In genomic region chr14:100018482-100018881, GRCh38 we compare ENCODE assay signal across 23 cellular contexts. TPM values are rescaled to one million over a fixed set of nuclear protein-coding genes. Genes with fewer than 3 reads are reported as not detected.
DNase-seq lines count a peak whose midpoint lies in the region; ATAC-seq and TF ChIP-seq lines count a peak whose summit lies in the region.
"Had no signal": no experiment of that assay in that cellular context is flagged by ENCODE, and none has a peak within 500 bp of the region (broad histone marks: within the 10 kb centered on the region; RNA-seq: fewer than 3 reads in every experiment).

No MANE protein-coding gene starts in this region.

- H2AFZ ChIP-seq in mesenchymal stem cell (ENCODE audit: low read depth, low read length) = no peak overlapping the region
- H2AFZ ChIP-seq in H9 (ENCODE audit: low read length) = no peak overlapping the region
- H2AFZ ChIP-seq: parathyroid adenoma had no signal

- H3K4me1 Mint-ChIP-seq in H9 = peaks cover 19 to 21% of the 10 kb centered on the region in 2 experiments
- H3K4me1 Mint-ChIP-seq: activated naive CD8-positive, alpha-beta T cell treated with anti-CD3 and anti-CD28 coated beads, Interleukin-2, amount 50 U/mL, for 24 hours had no signal

- H3K27me3 Mint-ChIP-seq in H9 (ENCODE audit: low read depth) = no peaks in the 10 kb centered on the region
- H3K27me3 Mint-ChIP-seq: activated naive CD8-positive, alpha-beta T cell treated with anti-CD3 and anti-CD28 coated beads, Interleukin-2, amount 50 U/mL, for 24 hours; dendritic cell treated with granulocyte-macrophage colony-stimulating factor and Interleukin-4, amounts not matched to agents 40 ng/mL and 50 ng/mL, for 4 days had no signal

- no peaks in the 10 kb centered on the region for H3K36me3 Mint-ChIP-seq in H9 (ENCODE audit: insufficient read depth in 1 of 3, low read depth in 3 of 3)
- H3K36me3 Mint-ChIP-seq: naive B cell had no signal

- H4K5ac ChIP-seq in H9 (ENCODE audit: insufficient read length, low read depth, low read length) = no peak overlapping the region

- H3K4me3 Mint-ChIP-seq in H9 = no peak overlapping the region
- H3K4me3 Mint-ChIP-seq: activated naive CD8-positive, alpha-beta T cell treated with anti-CD3 and anti-CD28 coated beads, Interleukin-2, amount 50 U/mL, for 24 hours; dendritic cell treated with granulocyte-macrophage colony-stimulating factor and Interleukin-4, amounts not matched to agents 40 ng/mL and 50 ng/mL, for 4 days; naive B cell had no signal

- no peak overlapping the region for H3K56ac ChIP-seq in H9 (ENCODE audit: insufficient read length, low read depth, low read length)

- H3K27me3 ChIP-seq in mesenchymal stem cell (ENCODE audit: control insufficient read depth in 1 of 2, insufficient read depth in 1 of 2, low read length in 2 of 2) (no peaks in the 10 kb centered on the region), H9 (ENCODE audit: insufficient read depth, low read length) (no peaks in the 10 kb centered on the region)
- H3K27me3 ChIP-seq: thyroid gland had no signal

- H3K23ac ChIP-seq in mesenchymal stem cell (ENCODE audit: low read length in 2 of 2) (no peak overlapping the region), H9 (ENCODE audit: insufficient read length, low read depth, low read length) (no peak overlapping the region)

- no peak overlapping the region for H2BK20ac ChIP-seq in H9 (ENCODE audit: low read depth, low read length, poor library complexity, severe bottlenecking)

- intact Hi-C loops in Right ventricle myocardium superior (cut with DNase I) = no loop called here

- H3K4me2 ChIP-seq in mesenchymal stem cell (ENCODE audit: low read length, poor library complexity, severe bottlenecking) (no peak overlapping the region), H9 (ENCODE audit: insufficient read depth, insufficient read length, low read length) (no peak overlapping the region)

- H2BK5ac ChIP-seq in mesenchymal stem cell (ENCODE audit: low read depth, low read length, poor library complexity, severe bottlenecking) (no peak overlapping the region), H9 (ENCODE audit: insufficient read length, low read length) (no peak overlapping the region)

- no peak for TF ChIP-seq CTCF in choroid plexus epithelial cell (conservative IDR thresholded peaks at IDR 0.05; ENCODE audit: low read depth, low read length)
- TF ChIP-seq CTCF in H9 (conservative IDR thresholded peaks at IDR 0.05) = no peak

- no peak overlapping the region for H2AK5ac ChIP-seq in mesenchymal stem cell (ENCODE audit: low read length, severe bottlenecking)
- H2AK5ac ChIP-seq in H9 (ENCODE audit: insufficient read length, low read length) = no peak overlapping the region

- H4K20me1 ChIP-seq in H9 (ENCODE audit: control insufficient read depth, insufficient read depth, insufficient read length) = no peaks in the 10 kb centered on the region

- no peaks in the 10 kb centered on the region for H3K23me2 ChIP-seq in H9 (ENCODE audit: insufficient read length, low read depth, low read length, poor library complexity, severe bottlenecking)

- peaks cover 41% of the 10 kb centered on the region for H3K79me1 ChIP-seq in mesenchymal stem cell (replicated peaks; ENCODE audit: low read length, poor library complexity, severe bottlenecking)
- H3K79me1 ChIP-seq in H9 (ENCODE audit: insufficient read depth, low read depth, low read length, poor library complexity, severe bottlenecking) = peaks cover 5% of the 10 kb centered on the region

- H3K9me3 ChIP-seq in mesenchymal stem cell (ENCODE audit: control insufficient read depth, low read length) (no peaks in the 10 kb centered on the region), H9 (ENCODE audit: control insufficient read depth, low read depth, low read length) (no peaks in the 10 kb centered on the region)
- H3K9me3 ChIP-seq: thyroid gland had no signal

- DNase-seq in NCI-H460 (ENCODE audit: extremely low read depth, low read depth) = peak; percentile 52
- DNase-seq in choroid plexus epithelial cell (ENCODE audit: low read depth) = peak; percentile 34
- peak; percentile 46 for DNase-seq in mesenchymal stem cell
- DNase-seq in dermis blood vessel endothelial cell = no peak
- no peak for DNase-seq in Right ventricle myocardium superior
- DNase-seq in H9 = no peak
- no peak for DNase-seq in activated naive CD4-positive, alpha-beta T cell (lab: John Stamatoyannopoulos, UW)
- DNase-seq: activated CD4-positive, alpha-beta T cell treated with anti-CD3 and anti-CD28 coated beads, Interleukin-2, amount 50 U/mL, for 48 hours; activated effector memory CD4-positive, alpha-beta T cell treated with Interleukin-2 at 50 U/mL for 16 hours; activated naive CD8-positive, alpha-beta T cell treated with anti-CD3 and anti-CD28 coated beads, Interleukin-2, amount 50 U/mL, for 24 hours; AML-193; DND-41; foreskin melanocyte; HCEC 1CT; naive B cell; NCI-H146; NCI-H748 treated with DMSO at 0.1 percent for 48 hours; stimulated activated naive CD4-positive, alpha-beta T cell treated with Interleukin-2 at 50 U/mL for 16 hours; T-helper 2 cell; thyroid gland had no signal

- H2BK15ac ChIP-seq in mesenchymal stem cell (ENCODE audit: low read depth, poor library complexity, severe bottlenecking) (no peak overlapping the region), H9 (ENCODE audit: low read depth, low read length) (no peak overlapping the region)

- WGBS in mesenchymal stem cell = 57% methylated on average over 8 of the region's 8 CpGs
- WGBS in H9 (ENCODE audit: extremely low coverage, insufficient read length, low lambda C conversion rate) = no CpG with 5 or more reads among the region's 8 CpGs

- no peaks in the 10 kb centered on the region for H3K36me3 ChIP-seq in mesenchymal stem cell (ENCODE audit: control insufficient read depth in 1 of 2, insufficient read depth in 2 of 2, low read depth in 1 of 2, low read length in 2 of 2)
- H3K36me3 ChIP-seq: thyroid gland had no signal

- no peak overlapping the region for H3K9ac ChIP-seq in mesenchymal stem cell (ENCODE audit: low read length)
- no peak overlapping the region for H3K9ac ChIP-seq in H9 (ENCODE audit: extremely low read depth, insufficient read length, low read length)
- H3K9ac ChIP-seq: parathyroid adenoma had no signal

- peak overlapping the region in 1 of 2 experiments; percentile 15 for H3K4ac ChIP-seq in mesenchymal stem cell (ENCODE audit: low read depth in 1 of 2, low read length in 2 of 2)
- H3K4ac ChIP-seq in H9 (ENCODE audit: low read depth, low read length) = no peak overlapping the region

- H4K91ac ChIP-seq in mesenchymal stem cell (ENCODE audit: low read length) (no peak overlapping the region), H9 (ENCODE audit: insufficient read length, low read depth, low read length) (no peak overlapping the region)

- no peak overlapping the region for H3K14ac ChIP-seq in mesenchymal stem cell (ENCODE audit: low read length in 2 of 2)
- no peak overlapping the region for H3K14ac ChIP-seq in H9 (ENCODE audit: insufficient read depth, low read length)

- H4K8ac ChIP-seq in mesenchymal stem cell (ENCODE audit: low read length) (no peak overlapping the region), H9 (replicated peaks; ENCODE audit: insufficient read length, low read depth, low read length) (no peak overlapping the region)

- H3K4me1 ChIP-seq in mesenchymal stem cell (ENCODE audit: control insufficient read depth, insufficient read depth, low read depth, low read length) (peaks cover 16% of the 10 kb centered on the region), H9 (ENCODE audit: insufficient read depth, low read length) (no peaks in the 10 kb centered on the region)

- H3K27ac ChIP-seq in mesenchymal stem cell (ENCODE audit: low read length, poor library complexity, severe bottlenecking) = no peak overlapping the region
- H3K27ac ChIP-seq in H9 (ENCODE audit: insufficient read length, low read depth, low read length) = no peak overlapping the region
- H3K27ac ChIP-seq: parathyroid adenoma, skin epidermis, thyroid gland had no signal

- H2BK12ac ChIP-seq in mesenchymal stem cell (ENCODE audit: low read length in 2 of 2) = no peak overlapping the region
- no peak overlapping the region for H2BK12ac ChIP-seq in H9 (ENCODE audit: insufficient read length, low read depth, low read length)

- H2BK120ac ChIP-seq in mesenchymal stem cell (ENCODE audit: low read depth, low read length) = no peak overlapping the region
- no peak overlapping the region for H2BK120ac ChIP-seq in H9 (ENCODE audit: low read depth, low read length, poor library complexity, severe bottlenecking)

- ATAC-seq in Right ventricle myocardium superior (ENCODE audit: poor library complexity) = no peak
- ATAC-seq: activated naive CD8-positive, alpha-beta T cell treated with anti-CD3 and anti-CD28 coated beads, Interleukin-2, amount 50 U/mL, for 24 hours had no signal

- H3K18ac ChIP-seq in mesenchymal stem cell (ENCODE audit: low read depth in 1 of 2, low read length in 2 of 2) (peak overlapping the region; percentile 16 to 60), H9 (ENCODE audit: insufficient read length, low read depth, low read length) (no peak overlapping the region)

- H3K9me3 Mint-ChIP-seq in H9 = no peaks in the 10 kb centered on the region
- H3K9me3 Mint-ChIP-seq: activated naive CD8-positive, alpha-beta T cell treated with anti-CD3 and anti-CD28 coated beads, Interleukin-2, amount 50 U/mL, for 24 hours; dendritic cell treated with granulocyte-macrophage colony-stimulating factor and Interleukin-4, amounts not matched to agents 40 ng/mL and 50 ng/mL, for 4 days; naive B cell had no signal

- no peaks in the 10 kb centered on the region; the same call in 1 of the 2 replicates for H3K79me2 ChIP-seq in H9 (ENCODE audit: insufficient read depth, low read length)

- H3K4me3 ChIP-seq in choroid plexus epithelial cell (ENCODE audit: low read depth, low read length) (no peak overlapping the region), mesenchymal stem cell (ENCODE audit: insufficient read depth in 1 of 2, low read depth in 1 of 2, low read length in 2 of 2) (no peak overlapping the region)
- H3K4me3 ChIP-seq: skin epidermis, thyroid gland had no signal

- no peak overlapping the region; a peak in 1 of 7 replicates for H3K27ac Mint-ChIP-seq in H9
- H3K27ac Mint-ChIP-seq: activated naive CD8-positive, alpha-beta T cell treated with anti-CD3 and anti-CD28 coated beads, Interleukin-2, amount 50 U/mL, for 24 hours; dendritic cell treated with granulocyte-macrophage colony-stimulating factor and Interleukin-4, amounts not matched to agents 40 ng/mL and 50 ng/mL, for 4 days; naive B cell had no signal

- H3T11ph ChIP-seq in H9 (ENCODE audit: low read length) = no peak overlapping the region

RNA-seq across cellular contexts. Expression of gene EVL, which starts 46.7 kb away (rescaled TPM):
- total RNA-seq in NCI-H460 (2014; rRNA removed; shearing (Covaris generic)) = 22.9 and 23.4 TPM in 2 replicates
- polyA plus RNA-seq in NCI-H460 (2014; cell fraction: nucleus; rRNA removed) = 61.0 and 200 TPM in 2 replicates
- polyA plus RNA-seq in mesenchymal stem cell (2013, experiment 1 of 2) = 25.6 TPM
- polyA plus RNA-seq in mesenchymal stem cell (2013, experiment 2 of 2) = 23.8 TPM
- total RNA-seq in dermis blood vessel endothelial cell (7.7 and 12.9 TPM in 2 replicates), Right ventricle myocardium superior (36.2 TPM), H9 (2021) (53.2 and 55.1 TPM in 2 replicates)

Comparison
In these comparisons a context has a peak if more than half of its experiments do, and no peak if none do; other contexts are left out.
1. DNase-seq: peak in NCI-H460 (single experiment), choroid plexus epithelial cell (single experiment) and mesenchymal stem cell (single experiment); none in dermis blood vessel endothelial cell (single experiment), Right ventricle myocardium superior (single experiment), H9 (single experiment) and activated naive CD4-positive, alpha-beta T cell (0 of 4).